7 cellular contexts compared by ENCODE assay signal in genomic region chr10:73097305-73097670, GRCh38. TPM values are rescaled to one million over a fixed set of nuclear protein-coding genes. Genes with fewer than 3 reads are reported as not detected.
DNase-seq lines count a peak whose midpoint lies in the region; ATAC-seq and TF ChIP-seq lines count a peak whose summit lies in the region.

No MANE protein-coding gene starts in this region.

- H3K4me2 ChIP-seq in PC-3 (ENCODE audit: low read length) (peak overlapping the region; percentile 78), fibroblast of lung (ENCODE audit: extremely low read depth, insufficient read depth, low read length) (peak overlapping the region; percentile 82)

- CTCF ChIA-PET in PC-3 (lab: Charles Lee) = interaction anchor here (0.5 to 2.0 kb wide), 19 partner anchors 9 to 735 kb away, joined by 3 to 20 read pairs (median 6); partner anchors contain the start of genes DNAJC9, ECD, FAM149B1 and NUDT13

- H3K27me3 ChIP-seq in PC-3 (ENCODE audit: low read length) (no peaks in the 10 kb centered on the region), fibroblast of lung (ENCODE audit: control insufficient read depth, insufficient read depth, low read length) (no peaks in the 10 kb centered on the region)

- H4K20me1 ChIP-seq in PC-3 (ENCODE audit: low read length) = peaks cover 17% of the 10 kb centered on the region
- H4K20me1 ChIP-seq in fibroblast of lung (ENCODE audit: control insufficient read depth, extremely low read depth, insufficient read depth, low read length) = no peaks in the 10 kb centered on the region

- ATAC-seq in GM21528 (IDR thresholded peaks at IDR 0.05; ENCODE audit: low FRiP score, unreplicated experiment) (peak; percentile 13), PC-3 (peak; percentile 0; the same call in 1 of the 2 replicates), GM21529 (IDR thresholded peaks at IDR 0.05; ENCODE audit: unreplicated experiment) (no peak)

- POLR2A ChIA-PET in PC-3 (lab: Charles Lee; ENCODE audit: unreplicated experiment) = interaction anchor here (0.6 to 2.1 kb wide), 13 partner anchors 9 to 155 kb away, joined by 3 to 21 read pairs (median 7); no protein-coding TSS in a partner anchor

- no peak for DNase-seq in PC-3
- DNase-seq in fibroblast of lung (ENCODE audit: low read depth in 2 of 2) = no peak
- no peak for DNase-seq in NCI-H1048 (lab: John Stamatoyannopoulos, UW)
- no peak for DNase-seq in NCI-H524 treated with DMSO at 0.1 percent for 48 hours (lab: John Stamatoyannopoulos, UW)

- TF ChIP-seq CTCF in PC-3 (conservative IDR thresholded peaks at IDR 0.05; ENCODE audit: low read depth, low read length) (no peak), fibroblast of lung (conservative IDR thresholded peaks at IDR 0.05 in 1 of 2, IDR thresholded peaks at IDR 0.05 in 1 of 2; ENCODE audit: low read depth in 1 of 2, low read length in 2 of 2) (no peak)

- intact Hi-C loops in PC-3 (cut with micrococcal nuclease) = loop anchor here (2.0 to 5.0 kb wide), 2 partner anchors 72 to 260 kb away; partner anchors contain the start of genes CFAP70, ECD and FAM149B1

- H3K4me3 ChIP-seq in PC-3 (ENCODE audit: low read length) (peak overlapping the region; percentile 64), fibroblast of lung (replicated peaks in 1 of 4; ENCODE audit: control extremely low read depth in 1 of 4, insufficient read depth in 1 of 4, low read depth in 3 of 4, low read length in 4 of 4) (peak overlapping the region; percentile 31 to 94 (median 74)), skin epidermis (peak overlapping the region; percentile 66 to 93 (median 86))

- no peaks in the 10 kb centered on the region for H3K36me3 ChIP-seq in PC-3 (ENCODE audit: low read depth, low read length)
- no peaks in the 10 kb centered on the region for H3K36me3 ChIP-seq in fibroblast of lung (ENCODE audit: control insufficient read depth, insufficient read depth, low read length)

- H3K9me3 ChIP-seq in PC-3 (ENCODE audit: low read length) (no peaks in the 10 kb centered on the region), fibroblast of lung (ENCODE audit: control insufficient read depth, insufficient read depth, low read depth, low read length) (no peaks in the 10 kb centered on the region)

- BruUV-seq in PC-3 (replicated peaks; lab: Mats Ljungman, UMichigan) = TSS peak; percentile 72

- no peaks in the 10 kb centered on the region for H3K9me2 ChIP-seq in PC-3 (replicated peaks; ENCODE audit: low read length)

- peaks cover 41% of the 10 kb centered on the region for H3K79me2 ChIP-seq in PC-3 (ENCODE audit: low read length)
- H3K79me2 ChIP-seq in fibroblast of lung (ENCODE audit: control insufficient read depth, insufficient read depth, low read length) = peaks cover 34% of the 10 kb centered on the region

- H2AFZ ChIP-seq in PC-3 (ENCODE audit: low read length) (peak overlapping the region; percentile 78), fibroblast of lung (ENCODE audit: low read length) (peak overlapping the region; percentile 80)

- H3F3A ChIP-seq in PC-3 (ENCODE audit: low read length, unreplicated experiment) = no peaks in the 10 kb centered on the region

- H3K27ac ChIP-seq in PC-3 (ENCODE audit: low read length) (peak overlapping the region; percentile 31), fibroblast of lung (ENCODE audit: insufficient read depth, low read length) (peak overlapping the region; percentile 67), skin epidermis (peak overlapping the region in 20 of 21 experiments; percentile 73 to 98 (median 92))

- H3K9ac ChIP-seq in PC-3 (ENCODE audit: low read length) = peak overlapping the region; percentile 71
- H3K9ac ChIP-seq in fibroblast of lung (ENCODE audit: insufficient read depth, low read length) = peak overlapping the region; percentile 44

- H3K4me1 ChIP-seq in PC-3 (ENCODE audit: insufficient read depth, low read length) (peaks cover 20% of the 10 kb centered on the region), fibroblast of lung (ENCODE audit: control insufficient read depth, extremely low read depth, insufficient read depth, low read length) (peaks cover 4% of the 10 kb centered on the region)

RNA-seq across cellular contexts. Expression of gene P4HA1, which starts 0.6 kb away (rescaled TPM):
- 164 and 181 TPM in 2 replicates for total RNA-seq in PC-3 (2014; rRNA removed)
- 147 and 179 TPM in 2 replicates for total RNA-seq in fibroblast of lung
- 89.1 and 226 TPM in 2 replicates for polyA plus RNA-seq in fibroblast of lung
- 64.6 and 153 TPM in 2 replicates for polyA plus RNA-seq in fibroblast of lung (2012)
- 7.0 and 12.5 TPM in 2 replicates for polyA minus RNA-seq in fibroblast of lung (ENCODE audit: low replicate concordance)

RNA-seq across cellular contexts. Expression of gene NUDT13, which starts 13.0 kb away (rescaled TPM):
- total RNA-seq in PC-3 (2014; rRNA removed) (1.1 and 1.8 TPM in 2 replicates), fibroblast of lung (2.1 and 2.6 TPM in 2 replicates)
- 1.3 and 1.8 TPM in 2 replicates for polyA plus RNA-seq in fibroblast of lung
- polyA plus RNA-seq in fibroblast of lung (2012) = 1.5 and 2.0 TPM in 2 replicates
- not detected in 2 replicates for polyA minus RNA-seq in fibroblast of lung (ENCODE audit: low replicate concordance)

Comparison
In these comparisons a context has a peak if more than half of its experiments do, and no peak if none do; other contexts are left out.
1. H3K27ac ChIP-seq: peak in every context shown above with its lines; median percentile 92 in skin epidermis; 67 in fibroblast of lung; 31 in PC-3.